ENCODE assay signal across 15 cellular contexts in the genomic region with DNA sequence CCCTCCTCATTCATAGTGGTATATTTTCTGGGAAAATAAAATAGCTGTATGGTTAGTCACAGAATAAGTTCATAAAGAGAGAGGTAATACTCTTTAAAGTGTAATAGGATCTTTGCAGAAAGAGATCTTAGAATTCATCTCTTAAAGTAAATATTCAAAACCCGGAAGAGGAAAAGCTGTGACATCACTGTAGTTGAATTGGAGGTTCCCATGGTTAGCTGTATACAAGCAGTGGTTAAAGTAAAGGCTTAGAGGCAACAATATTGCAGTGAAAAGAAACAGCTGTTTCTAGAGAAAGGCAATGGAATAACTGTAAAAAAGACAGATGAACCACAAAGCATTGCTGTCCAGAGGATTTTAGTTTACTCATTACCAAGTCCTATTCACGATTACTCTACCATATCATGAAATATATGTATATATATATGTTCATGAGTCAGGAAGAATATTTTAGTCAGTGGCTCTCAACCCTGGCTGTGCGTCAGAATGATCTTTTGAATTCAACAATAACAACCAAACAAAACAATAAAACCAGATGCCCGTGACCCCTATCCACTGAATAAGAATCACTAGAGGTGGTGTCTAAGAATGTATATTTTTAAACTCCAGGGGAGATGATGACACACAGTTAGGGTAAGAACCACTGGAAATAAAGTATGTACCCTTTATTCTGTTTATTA. TPM values are rescaled to one million over a fixed set of nuclear protein-coding genes. Genes with fewer than 3 reads are reported as not detected.
DNase-seq lines count a peak whose midpoint lies in the region; ATAC-seq and TF ChIP-seq lines count a peak whose summit lies in the region.
"Had no signal": no experiment of that assay in that cellular context is flagged by ENCODE, and none has a peak within 500 bp of the region (broad histone marks: within the 10 kb centered on the region; RNA-seq: fewer than 3 reads in every experiment).

No MANE protein-coding gene starts in this region.

- peak overlapping the region in 3 of 4 donors; percentile 4 to 10 (median 5) for H3K4me3 Mint-ChIP-seq in CD4-positive, CD25-positive, alpha-beta regulatory T cell
- H3K4me3 Mint-ChIP-seq in naive thymus-derived CD4-positive, alpha-beta T cell, result peak overlapping the region in 8 of 10 donors; percentile 0 to 70 (median 51)
- H3K4me3 Mint-ChIP-seq: central memory CD8-positive, alpha-beta T cell; T-helper 1 cell treated with Interleukin-12 subunit alpha and Interleukin-12 subunit beta and Interleukin-4 antibody, amounts not matched to agents 30 μg/mL and 1 μg/mL, for 36 hours had no signal

- peak overlapping the region; percentile 1 for H3K4me3 ChIP-seq in CD4-positive, CD25-positive, alpha-beta regulatory T cell (ENCODE audit: low read depth, low read length)
- no peak overlapping the region for H3K4me3 ChIP-seq in LNCaP clone FGC (ENCODE audit: low read depth, low read length)
- no peak overlapping the region for H3K4me3 ChIP-seq in naive thymus-derived CD4-positive, alpha-beta T cell (ENCODE audit: low read length)
- H3K4me3 ChIP-seq: upper lobe of left lung had no signal

- no peaks in the 10 kb centered on the region for H3K9me3 ChIP-seq in CD4-positive, CD25-positive, alpha-beta regulatory T cell (ENCODE audit: control insufficient read depth in 2 of 2, low read length in 2 of 2)
- H3K9me3 ChIP-seq in naive thymus-derived CD4-positive, alpha-beta T cell (ENCODE audit: control insufficient read depth in 2 of 3, low read length in 3 of 3), result no peaks in the 10 kb centered on the region
- H3K9me3 ChIP-seq: upper lobe of left lung had no signal

- CTCF ChIA-PET in naive thymus-derived CD4-positive, alpha-beta T cell (lab: Charles Lee), result interaction anchor here (0.6 kb wide), 1 partner anchor 397 kb away, joined by 3 read pairs; no protein-coding TSS in a partner anchor

- no peaks in the 10 kb centered on the region for H3K27me3 Mint-ChIP-seq in CD4-positive, CD25-positive, alpha-beta regulatory T cell
- no peaks in the 10 kb centered on the region for H3K27me3 Mint-ChIP-seq in naive thymus-derived CD4-positive, alpha-beta T cell
- H3K27me3 Mint-ChIP-seq: central memory CD8-positive, alpha-beta T cell had no signal

- ATAC-seq in CD4-positive, CD25-positive, alpha-beta regulatory T cell (ENCODE audit: low read depth in 2 of 2), result no peak
- no peak for ATAC-seq in naive thymus-derived CD4-positive, alpha-beta T cell
- ATAC-seq in left ventricle myocardium superior, result no peak

- H3K36me3 ChIP-seq in CD4-positive, CD25-positive, alpha-beta regulatory T cell (ENCODE audit: control insufficient read depth, insufficient read depth, low read length), result peaks cover 3% of the 10 kb centered on the region
- H3K36me3 ChIP-seq in naive thymus-derived CD4-positive, alpha-beta T cell (ENCODE audit: control insufficient read depth in 2 of 3, insufficient read depth in 3 of 3, low read length in 3 of 3), result peaks cover 0 to 4% (median 0%) of the 10 kb centered on the region in 3 experiments

- no peak for DNase-seq in CD4-positive, CD25-positive, alpha-beta regulatory T cell
- peak; percentile 59 for DNase-seq in LNCaP clone FGC (ENCODE audit: low read depth)
- DNase-seq in brain pericyte (ENCODE audit: low read depth, low spot score), result peak; percentile 75
- peak in 6 of 9 donors; percentile 17 to 50 (median 33) for DNase-seq in naive thymus-derived CD4-positive, alpha-beta T cell
- no peak for DNase-seq in left ventricle myocardium superior
- DNase-seq in GM10266 (ENCODE audit: extremely low spot score), result no peak
- DNase-seq in anterior cingulate cortex (lab: John Stamatoyannopoulos, UW), result no peak
- no peak for DNase-seq in DMS153 treated with DMSO at 0.1 percent for 48 hours (lab: John Stamatoyannopoulos, UW; ENCODE audit: unreplicated experiment)
- DNase-seq: COR-L47, head of caudate nucleus, NCI-H1417 treated with DMSO at 0.1 percent for 48 hours, retina, upper lobe of left lung had no signal

- H3K27ac ChIP-seq in CD4-positive, CD25-positive, alpha-beta regulatory T cell (ENCODE audit: insufficient read depth, low read length, poor library complexity, severe bottlenecking), result no peak overlapping the region
- peak overlapping the region; percentile 49 for H3K27ac ChIP-seq in naive thymus-derived CD4-positive, alpha-beta T cell (ENCODE audit: low read depth, low read length)

- no peaks in the 10 kb centered on the region for H3K27me3 ChIP-seq in CD4-positive, CD25-positive, alpha-beta regulatory T cell (ENCODE audit: control insufficient read depth, insufficient read depth, low read length)
- no peaks in the 10 kb centered on the region for H3K27me3 ChIP-seq in naive thymus-derived CD4-positive, alpha-beta T cell (ENCODE audit: control insufficient read depth in 2 of 2, insufficient read depth in 2 of 2, low read length in 2 of 2)
- H3K27me3 ChIP-seq: upper lobe of left lung had no signal

- intact Hi-C loops in naive thymus-derived CD4-positive, alpha-beta T cell (cut with micrococcal nuclease), result no loop called here
- intact Hi-C loops in left ventricle myocardium superior (cut with micrococcal nuclease), result no loop called here

- POLR2A ChIA-PET in naive thymus-derived CD4-positive, alpha-beta T cell (lab: Charles Lee), result interaction anchor here (1.1 to 1.5 kb wide), 2 partner anchors 8 to 12 kb away, joined by 3 to 10 read pairs; no protein-coding TSS in a partner anchor

- TF ChIP-seq CTCF in LNCaP clone FGC (IDR thresholded peaks at IDR 0.05; ENCODE audit: control insufficient read depth, extremely low read depth, insufficient read depth) (no peak), GM10266 (IDR thresholded peaks at IDR 0.05; ENCODE audit: control insufficient read depth, insufficient read depth, low read depth, missing control alignments) (no peak)

- H3K4me1 ChIP-seq in CD4-positive, CD25-positive, alpha-beta regulatory T cell (ENCODE audit: control insufficient read depth, insufficient read depth, low read length, poor library complexity, severe bottlenecking), result peaks cover 3% of the 10 kb centered on the region
- H3K4me1 ChIP-seq in naive thymus-derived CD4-positive, alpha-beta T cell (ENCODE audit: control insufficient read depth in 2 of 2, insufficient read depth in 2 of 2, low read length in 2 of 2), result peaks cover 0 to 41% of the 10 kb centered on the region in 2 donors

- H3K27ac Mint-ChIP-seq in CD4-positive, CD25-positive, alpha-beta regulatory T cell, result peak overlapping the region in 2 of 3 donors; percentile 11 to 77
- peak overlapping the region in 8 of 9 donors; percentile 56 to 91 (median 76) for H3K27ac Mint-ChIP-seq in naive thymus-derived CD4-positive, alpha-beta T cell
- H3K27ac Mint-ChIP-seq: T-helper 1 cell treated with Interleukin-12 subunit alpha and Interleukin-12 subunit beta and Interleukin-4 antibody, amounts not matched to agents 30 μg/mL and 1 μg/mL, for 36 hours had no signal

- H3K9me3 Mint-ChIP-seq in CD4-positive, CD25-positive, alpha-beta regulatory T cell, result no peaks in the 10 kb centered on the region
- peaks cover 0 to 6% (median 0%) of the 10 kb centered on the region in 11 donors for H3K9me3 Mint-ChIP-seq in naive thymus-derived CD4-positive, alpha-beta T cell
- H3K9me3 Mint-ChIP-seq: central memory CD8-positive, alpha-beta T cell had no signal

- peaks cover 35 to 56% (median 49%) of the 10 kb centered on the region in 4 donors for H3K4me1 Mint-ChIP-seq in CD4-positive, CD25-positive, alpha-beta regulatory T cell
- peaks cover 27 to 63% (median 58%) of the 10 kb centered on the region in 7 donors for H3K4me1 Mint-ChIP-seq in naive thymus-derived CD4-positive, alpha-beta T cell

- peaks cover 27% of the 10 kb centered on the region for H3K36me3 Mint-ChIP-seq in CD4-positive, CD25-positive, alpha-beta regulatory T cell
- peaks cover 12 to 40% (median 30%) of the 10 kb centered on the region in 5 donors for H3K36me3 Mint-ChIP-seq in naive thymus-derived CD4-positive, alpha-beta T cell

RNA-seq across cellular contexts. Expression of a gene that starts 4.7 kb away (rescaled TPM):
- 48.0 TPM for total RNA-seq in CD4-positive, CD25-positive, alpha-beta regulatory T cell
- 10 to 100 TPM; 22.2 to 39.3 (median 32.0) TPM for polyA plus RNA-seq in CD4-positive, CD25-positive, alpha-beta regulatory T cell
- total RNA-seq in naive thymus-derived CD4-positive, alpha-beta T cell, result 10 to 100 TPM; 46.2 to 82.8 (median 52.4) TPM
- 10 to 100 TPM; 54.9 to 66.1 TPM for polyA plus RNA-seq in naive thymus-derived CD4-positive, alpha-beta T cell
- total RNA-seq in left ventricle myocardium superior, result 22.9 TPM

Comparison
In these comparisons a context has a peak if more than half of its experiments do, and no peak if none do; other contexts are left out.
1. DNase-seq: peak in LNCaP clone FGC (single experiment), brain pericyte (single experiment) and naive thymus-derived CD4-positive, alpha-beta T cell (6 of 9); none in CD4-positive, CD25-positive, alpha-beta regulatory T cell (0 of 3), left ventricle myocardium superior (single experiment), GM10266 (single experiment), anterior cingulate cortex (0 of 58) and DMS153 treated with DMSO at 0.1 percent for 48 hours (single experiment).